20 cellular contexts compared by ENCODE assay signal in the genomic region with DNA sequence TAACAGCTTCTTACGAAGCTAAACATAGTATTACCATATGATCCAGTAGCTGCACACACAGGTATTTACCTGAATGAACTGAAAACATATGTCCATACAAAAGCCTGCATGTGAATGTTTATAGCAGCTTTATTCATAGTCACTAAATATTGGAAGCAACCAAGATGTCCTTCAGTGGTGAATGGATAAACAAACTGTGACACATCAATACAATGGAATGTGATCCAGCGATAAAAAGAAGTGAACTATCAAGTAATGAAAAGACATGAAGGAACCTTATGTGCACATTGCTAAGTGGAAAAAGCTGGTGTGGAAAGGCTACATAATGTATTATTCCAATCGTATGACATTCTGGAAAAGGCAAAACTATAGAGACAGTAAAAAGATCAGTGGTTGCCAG.
"Had no signal": no experiment of that assay in that cellular context is flagged by ENCODE, and none has a peak within 500 bp of the region (broad histone marks: within the 10 kb centered on the region; RNA-seq: fewer than 3 reads in every experiment).

No MANE protein-coding gene starts in this region.

- H3K36me3 ChIP-seq: left ventricle myocardium inferior, transverse colon had no signal

- H3K27me3 Mint-ChIP-seq: memory B cell had no signal

- H3K36me3 Mint-ChIP-seq: activated naive CD8-positive, alpha-beta T cell treated with anti-CD3 and anti-CD28 coated beads, Interleukin-2, amount 10 ng/mL, durations not matched to agents 7 days and 5 days; memory B cell had no signal

- H3K9me3 ChIP-seq: transverse colon had no signal

- H3K27me3 ChIP-seq: dorsolateral prefrontal cortex, transverse colon had no signal

- H3K9me3 Mint-ChIP-seq: activated T-helper 1 cell treated with anti-CD3 and anti-CD28 coated beads, Interleukin-12 subunit alpha, Interleukin-12 subunit beta, Interleukin-2, Interleukin-4 antibody, amounts not matched to agents 30 ng/mL and 10 ng/mL and 1 ng/mL, durations not matched to agents 14 hours and 24 hours and 36 hours; endodermal cell; natural killer cell had no signal

- ATAC-seq: natural killer cell; right cardiac atrium; stimulated activated naive CD8-positive, alpha-beta T cell treated with anti-CD3 and anti-CD28 coated beads, Interleukin-15, Interleukin-2, amounts not matched to agents 100 U/mL and 50 U/mL, for 24 hours had no signal

- H3K27ac ChIP-seq: dorsolateral prefrontal cortex, left ventricle myocardium inferior, transverse colon had no signal

- H3K4me2 ChIP-seq: smooth muscle cell had no signal

- H3K4me1 ChIP-seq: left ventricle myocardium inferior, transverse colon had no signal

- H3K4me3 ChIP-seq: dorsolateral prefrontal cortex, left ventricle myocardium inferior, smooth muscle cell, transverse colon had no signal

- DNase-seq: activated CD4-positive, CD25-positive, alpha-beta regulatory T cell treated with anti-CD3 and anti-CD28 coated beads, Interleukin-2, amount 50 U/mL, for 72 hours; activated naive CD4-positive, alpha-beta T cell; activated naive CD8-positive, alpha-beta T cell treated with anti-CD3 and anti-CD28 coated beads, Interleukin-2, amount 10 ng/mL, durations not matched to agents 7 days and 5 days; aorta; dorsolateral prefrontal cortex; endodermal cell; erythroblast; hippocampal formation; kidney; left ventricle myocardium inferior; natural killer cell; nucleus accumbens; right cardiac atrium; stimulated activated CD4-positive, alpha-beta T cell treated with anti-CD3 and anti-CD28 coated beads, Interleukin-4, amount 100 ng/mL, for 4 hours; stimulated activated CD8-positive, alpha-beta memory T cell treated with anti-CD3 and anti-CD28 coated beads, Interleukin-4, amount 100 ng/mL, for 48 hours; stimulated activated naive CD8-positive, alpha-beta T cell treated with anti-CD3 and anti-CD28 coated beads, Interleukin-15, Interleukin-2, amounts not matched to agents 100 U/mL and 50 U/mL, for 24 hours; transverse colon had no signal

- H3K4me3 Mint-ChIP-seq: activated naive CD8-positive, alpha-beta T cell treated with anti-CD3 and anti-CD28 coated beads, Interleukin-2, amount 10 ng/mL, durations not matched to agents 7 days and 5 days; activated T-helper 1 cell treated with anti-CD3 and anti-CD28 coated beads, Interleukin-12 subunit alpha, Interleukin-12 subunit beta, Interleukin-2, Interleukin-4 antibody, amounts not matched to agents 30 ng/mL and 10 ng/mL and 1 ng/mL, durations not matched to agents 14 hours and 24 hours and 36 hours; endodermal cell; memory B cell; natural killer cell had no signal

- H3K4me1 Mint-ChIP-seq: activated naive CD8-positive, alpha-beta T cell treated with anti-CD3 and anti-CD28 coated beads, Interleukin-2, amount 10 ng/mL, durations not matched to agents 7 days and 5 days; endodermal cell; memory B cell; natural killer cell had no signal

- H3K27ac Mint-ChIP-seq: activated naive CD8-positive, alpha-beta T cell treated with anti-CD3 and anti-CD28 coated beads, Interleukin-2, amount 10 ng/mL, durations not matched to agents 7 days and 5 days; activated T-helper 1 cell treated with anti-CD3 and anti-CD28 coated beads, Interleukin-12 subunit alpha, Interleukin-12 subunit beta, Interleukin-2, Interleukin-4 antibody, amounts not matched to agents 30 ng/mL and 10 ng/mL and 1 ng/mL, durations not matched to agents 14 hours and 24 hours and 36 hours; endodermal cell; memory B cell; natural killer cell had no signal
